ENCODE assay signal across 8 cellular contexts in the genomic region with DNA sequence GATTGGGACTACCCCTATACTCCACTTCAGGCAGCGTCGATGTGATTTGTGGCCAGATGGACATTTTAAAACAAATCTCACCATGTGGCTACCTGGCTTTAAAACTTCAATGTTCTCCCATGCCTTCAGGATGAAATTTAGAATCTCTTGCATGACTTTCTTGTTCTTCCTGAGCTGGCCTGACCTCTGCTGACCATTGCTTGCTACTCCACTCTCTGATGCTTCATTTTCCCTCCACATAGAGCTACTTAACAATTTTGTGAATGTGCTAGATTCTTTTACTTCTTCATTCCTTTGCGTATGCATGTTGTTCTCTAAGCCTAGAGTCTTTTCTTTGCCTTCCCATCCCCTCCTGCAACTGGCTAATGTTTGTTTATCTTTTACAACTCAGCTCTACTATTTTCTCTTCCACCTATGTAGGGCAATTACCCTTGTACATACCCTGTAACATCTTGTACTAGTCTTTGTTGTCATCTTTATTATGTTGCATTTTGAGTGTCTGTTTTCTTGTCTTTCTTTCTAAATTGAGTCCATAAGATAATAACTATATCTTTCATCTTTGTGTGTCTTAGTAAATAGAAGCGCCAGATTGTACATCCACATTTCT. TPM values are rescaled to one million over a fixed set of nuclear protein-coding genes. Genes with fewer than 3 reads are reported as not detected.
A peak's percentile ranks its signal among the peaks of the same experiment; 100 is the strongest.
DNase-seq lines count a peak whose midpoint lies in the region; ATAC-seq, FAIRE-seq and TF ChIP-seq lines count a peak whose summit lies in the region.

No MANE protein-coding gene starts in this region.

- no peak overlapping the region for H3K4me2 ChIP-seq in keratinocyte (ENCODE audit: control insufficient read depth, extremely low read depth, insufficient read depth, low read depth, low read length)

- FAIRE-seq in keratinocyte (lab: Jason Lieb, UNC): peak; percentile 75

- H3K36me3 ChIP-seq in adipocyte (ENCODE audit: control insufficient read depth, insufficient read depth, low read length, severe bottlenecking) (peaks cover 56% of the 10 kb centered on the region), keratinocyte (ENCODE audit: control insufficient read depth in 2 of 2, extremely low read depth in 1 of 2, insufficient read depth in 2 of 2, low read length in 2 of 2) (peaks cover 12 to 16% of the 10 kb centered on the region in 2 experiments), uterus (no peaks in the 10 kb centered on the region)

- dilution Hi-C loops in keratinocyte (cut with MboI; ENCODE audit: extremely low pct_ligation_motif_present, low sequenced_read_pairs): no loop called here

- H3K4me3 ChIP-seq in LNCaP clone FGC (ENCODE audit: low read depth, low read length) (no peak overlapping the region), adipocyte (ENCODE audit: low read length) (no peak overlapping the region), keratinocyte (ENCODE audit: control insufficient read depth in 2 of 3, extremely low read depth in 1 of 3, insufficient read depth in 2 of 3, low read depth in 1 of 3, low read length in 3 of 3) (no peak overlapping the region), uterus (no peak overlapping the region)

- H3K27me3 ChIP-seq in adipocyte (replicated peaks; ENCODE audit: control insufficient read depth, insufficient read depth, low read length) (no peaks in the 10 kb centered on the region), keratinocyte (ENCODE audit: control insufficient read depth, extremely low read depth, insufficient read depth, low read length) (no peaks in the 10 kb centered on the region), uterus (no peaks in the 10 kb centered on the region)

- no peak overlapping the region for H3K9ac ChIP-seq in adipocyte (ENCODE audit: low read length)
- H3K9ac ChIP-seq in keratinocyte (ENCODE audit: control insufficient read depth, extremely low read depth, insufficient read depth, low read length): no peak overlapping the region

- DNase-seq in NCI-H524 (lab: John Stamatoyannopoulos, UW): peak; percentile 41 to 77
- DNase-seq in NCI-H524 treated with DMSO at 0.1 percent for 48 hours (lab: John Stamatoyannopoulos, UW): no peak
- peak; percentile 26 for DNase-seq in LNCaP clone FGC (ENCODE audit: low read depth)
- DNase-seq in adipocyte (ENCODE audit: low read depth): peak; percentile 75
- no peak for DNase-seq in keratinocyte (ENCODE audit: low read depth, low spot score)
- no peak for DNase-seq in uterus
- no peak for DNase-seq in NCI-H146 treated with DMSO at 0.1 percent for 48 hours (lab: John Stamatoyannopoulos, UW; ENCODE audit: unreplicated experiment)

- no peak for ATAC-seq in GM18870 (IDR thresholded peaks at IDR 0.05; ENCODE audit: unreplicated experiment)

- H4K20me1 ChIP-seq in keratinocyte (ENCODE audit: control insufficient read depth, extremely low read depth, insufficient read depth, low read length): no peaks in the 10 kb centered on the region

- no peaks in the 10 kb centered on the region for H3K4me1 ChIP-seq in adipocyte (ENCODE audit: control insufficient read depth, insufficient read depth, low read length)
- H3K4me1 ChIP-seq in keratinocyte (ENCODE audit: control insufficient read depth, extremely low read depth, insufficient read depth, low read length): no peaks in the 10 kb centered on the region
- no peaks in the 10 kb centered on the region for H3K4me1 ChIP-seq in uterus

- H3K79me2 ChIP-seq in keratinocyte (ENCODE audit: control insufficient read depth, insufficient read depth, low read length): peaks cover 8% of the 10 kb centered on the region

- peak; percentile 83 for TF ChIP-seq CTCF in LNCaP clone FGC (IDR thresholded peaks at IDR 0.05; ENCODE audit: control insufficient read depth, extremely low read depth, insufficient read depth)
- peak; percentile 37 to 66 (median 52) for TF ChIP-seq CTCF in keratinocyte (optimal IDR thresholded peaks at IDR 0.05 in 1 of 3, IDR thresholded peaks at IDR 0.05 in 1 of 3, conservative IDR thresholded peaks at IDR 0.05 in 1 of 3; ENCODE audit: extremely low read depth in 1 of 3, insufficient read depth in 2 of 3, low read length in 3 of 3)
- TF ChIP-seq CTCF in uterus (IDR thresholded peaks at IDR 0.05): peak; percentile 20 to 61 (median 36)

- intact Hi-C loops in uterus (cut with DNase I; ENCODE audit: low total_unique reads): no loop called here

- TF ChIP-seq POLR2A in uterus (IDR thresholded peaks at IDR 0.05): no peak

- H3K27ac ChIP-seq in keratinocyte (ENCODE audit: control insufficient read depth, insufficient read depth, low read length) (no peak overlapping the region), uterus (no peak overlapping the region)

- no peak overlapping the region for H2AFZ ChIP-seq in keratinocyte (ENCODE audit: control insufficient read depth, low read length)

- H3K9me1 ChIP-seq in keratinocyte (ENCODE audit: control insufficient read depth, extremely low read depth, insufficient read depth, low read length): no peaks in the 10 kb centered on the region

- H3K9me3 ChIP-seq in adipocyte (ENCODE audit: control insufficient read depth, low read length): no peaks in the 10 kb centered on the region
- no peaks in the 10 kb centered on the region for H3K9me3 ChIP-seq in keratinocyte (ENCODE audit: control insufficient read depth, low read depth, low read length)
- no peaks in the 10 kb centered on the region for H3K9me3 ChIP-seq in uterus

RNA-seq across cellular contexts. Expression of gene YLPM1, which starts 41.2 kb away (rescaled TPM):
- 5.9 to 13.8 TPM (median 10.0 TPM) in 3 replicates for polyA plus RNA-seq in keratinocyte
- polyA plus RNA-seq in keratinocyte (2011; ENCODE audit: low read depth): 42.5 TPM
- 10.5 and 11.8 TPM in 2 replicates for polyA plus RNA-seq in keratinocyte (2011; cell fraction: cytosol; rRNA removed)
- 40.2 and 46.6 TPM in 2 replicates for polyA plus RNA-seq in keratinocyte (2011; cell fraction: nucleus; rRNA removed)
- 21.1 and 30.9 TPM in 2 replicates for polyA plus RNA-seq in keratinocyte (2012; ENCODE audit: low replicate concordance)
- 15.6 to 35.0 TPM (median 30.1 TPM) in 3 replicates for polyA minus RNA-seq in keratinocyte
- 5.8 TPM for polyA minus RNA-seq in keratinocyte (2011; cell fraction: cytosol; rRNA and poly(A)+ RNA removed)
- 33.0 and 84.2 TPM in 2 replicates for polyA minus RNA-seq in keratinocyte (2011; cell fraction: nucleus; rRNA and poly(A)+ RNA removed)
- total RNA-seq in uterus: 100 to 1,000 TPM in 2 of 4 donors, 10 to 100 TPM in 1, 1 to 10 TPM in 1; 8.8 to 118 (median 91.9) TPM

Comparison
In these comparisons a context has a peak if more than half of its experiments do, and no peak if none do; other contexts are left out.
1. DNase-seq: peak in NCI-H524 (2 of 2), LNCaP clone FGC (single experiment) and adipocyte (single experiment); none in NCI-H524 treated with DMSO at 0.1 percent for 48 hours (single experiment), keratinocyte (single experiment), uterus (0 of 2) and NCI-H146 treated with DMSO at 0.1 percent for 48 hours (single experiment).
2. Peak in every context shown above with its lines, with median percentiles within 50 percentile points of each other: CTCF ChIP-seq.